ENCODE assay signal across 23 cellular contexts in the genomic region with DNA sequence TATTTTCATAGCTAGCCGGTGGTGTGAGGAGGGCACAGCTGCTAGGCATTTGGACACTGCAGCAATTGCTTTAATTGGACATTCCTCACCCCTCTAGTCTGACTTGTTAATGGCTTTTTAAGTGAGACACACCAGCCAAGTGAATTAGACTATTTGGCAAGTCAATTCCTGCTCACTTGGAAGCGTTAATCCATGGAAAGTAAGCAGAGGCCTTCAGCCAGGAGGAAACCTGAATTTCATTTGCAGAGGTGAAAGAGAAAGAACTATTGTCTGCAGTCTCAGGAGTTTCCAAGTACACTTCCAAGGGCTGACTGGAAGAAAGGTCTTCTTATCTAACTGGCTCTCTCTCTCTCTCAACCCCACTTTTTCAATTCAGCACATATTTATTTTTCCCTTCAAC.
DNase-seq lines count a peak whose midpoint lies in the region; ATAC-seq and TF ChIP-seq lines count a peak whose summit lies in the region.
"Had no signal": no experiment of that assay in that cellular context is flagged by ENCODE, and none has a peak within 500 bp of the region (broad histone marks: within the 10 kb centered on the region; RNA-seq: fewer than 3 reads in every experiment).

No MANE protein-coding gene starts in this region.

- H3K56ac ChIP-seq in H9 (ENCODE audit: insufficient read length, low read depth, low read length) = no peak overlapping the region

- H3K4me1 ChIP-seq in H9 (ENCODE audit: insufficient read depth, low read length) = peaks cover 10% of the 10 kb centered on the region; the same call in 1 of the 2 replicates
- peaks cover 71% of the 10 kb centered on the region for H3K4me1 ChIP-seq in Karpas-422 (ENCODE audit: low read length)
- peaks cover 15% of the 10 kb centered on the region for H3K4me1 ChIP-seq in endodermal cell (ENCODE audit: control insufficient read depth, insufficient read depth, low read length)
- peaks cover 8 to 21% of the 10 kb centered on the region in 2 donors for H3K4me1 ChIP-seq in neuronal stem cell (ENCODE audit: control insufficient read depth in 2 of 2, insufficient read depth in 1 of 2, low read depth in 1 of 2, low read length in 2 of 2)
- H3K4me1 ChIP-seq: right lobe of liver, vagina had no signal

- TF ChIP-seq CTCF in H9 (conservative IDR thresholded peaks at IDR 0.05) (no peak), endodermal cell (conservative IDR thresholded peaks at IDR 0.05) (no peak)

- no peaks in the 10 kb centered on the region for H3K27me3 ChIP-seq in H9 (ENCODE audit: insufficient read depth, low read length)
- H3K27me3 ChIP-seq in Karpas-422 (ENCODE audit: low read length) = no peaks in the 10 kb centered on the region
- no peaks in the 10 kb centered on the region for H3K27me3 ChIP-seq in endodermal cell (ENCODE audit: control insufficient read depth, insufficient read depth, low read length, poor library complexity, severe bottlenecking)
- no peaks in the 10 kb centered on the region for H3K27me3 ChIP-seq in neuronal stem cell (ENCODE audit: control insufficient read depth in 3 of 3, insufficient read depth in 3 of 3, low read depth in 1 of 3, low read length in 3 of 3)
- H3K27me3 ChIP-seq: right lobe of liver, vagina had no signal

- H3K23ac ChIP-seq in H9 (ENCODE audit: insufficient read length, low read depth, low read length) (no peak overlapping the region), neuronal stem cell (ENCODE audit: low read depth, low read length, poor library complexity) (no peak overlapping the region)

- H2AFZ ChIP-seq in H9 (ENCODE audit: low read length) (no peak overlapping the region), Karpas-422 (ENCODE audit: low read length) (0 out of 2 replicates have a peak overlapping the region, but pooled peaks have one; percentile 27), neuronal stem cell (ENCODE audit: low read length) (no peak overlapping the region)

- H3K4me3 ChIP-seq in Karpas-422 (ENCODE audit: low read length) (no peak overlapping the region), endodermal cell (ENCODE audit: low read length) (peak overlapping the region; percentile 7), neuronal stem cell (ENCODE audit: low read length in 2 of 2) (no peak overlapping the region)
- H3K4me3 ChIP-seq: right lobe of liver, thoracic aorta, vagina had no signal

- H3K4ac ChIP-seq in H9 (ENCODE audit: low read depth, low read length) = no peak overlapping the region
- no peak overlapping the region for H3K4ac ChIP-seq in neuronal stem cell (ENCODE audit: low read length)

- H2BK15ac ChIP-seq in H9 (ENCODE audit: low read depth, low read length) = no peak overlapping the region
- no peak overlapping the region for H2BK15ac ChIP-seq in neuronal stem cell (ENCODE audit: low read length)

- no peak overlapping the region for H2BK120ac ChIP-seq in H9 (ENCODE audit: low read depth, low read length, poor library complexity, severe bottlenecking)
- no peak overlapping the region for H2BK120ac ChIP-seq in neuronal stem cell (ENCODE audit: low read depth, low read length)

- no peak overlapping the region for H3K18ac ChIP-seq in H9 (ENCODE audit: insufficient read length, low read depth, low read length)
- no peak overlapping the region for H3K18ac ChIP-seq in neuronal stem cell (ENCODE audit: low read length)

- DNase-seq in H9 (no peak), Karpas-422 (no peak), endodermal cell (peak; percentile 46), neuronal stem cell (ENCODE audit: low spot score) (no peak), GF-D8 (lab: John Stamatoyannopoulos, UW) (no peak), ureter (ENCODE audit: low spot score) (no peak)
- DNase-seq: activated CD4-positive, alpha-beta T cell treated with anti-CD3 and anti-CD28 coated beads, Interleukin-2, amount 10 ng/mL, durations not matched to agents 7 days and 5 days; activated effector memory CD4-positive, alpha-beta T cell treated with Interleukin-2 at 50 U/mL for 16 hours; CD8-positive, alpha-beta memory T cell; DMS153; H7; NCI-H524; right lobe of liver; SIG-M5; stimulated activated CD4-positive, alpha-beta T cell treated with anti-CD3 and anti-CD28 coated beads, Interleukin-2, amount 100 ng/mL, for 48 hours; stimulated activated naive CD8-positive, alpha-beta T cell treated with anti-CD3 and anti-CD28 coated beads, Interleukin-15, amount 100 ng/mL, for 72 hours; T1000 had no signal

- H3K14ac ChIP-seq in H9 (ENCODE audit: insufficient read depth, low read length) (no peak overlapping the region), neuronal stem cell (ENCODE audit: low read length) (no peak overlapping the region)

- no peaks in the 10 kb centered on the region for H3K23me2 ChIP-seq in H9 (ENCODE audit: insufficient read length, low read depth, low read length, poor library complexity, severe bottlenecking)

- no peak for ATAC-seq in HG03565 (IDR thresholded peaks at IDR 0.05; ENCODE audit: unreplicated experiment)
- ATAC-seq: activated naive CD4-positive, alpha-beta T cell treated with anti-CD3 and anti-CD28 coated beads, Interleukin-2, amount 50 U/mL, for 72 hours; left lobe of liver; right lobe of liver; stimulated activated naive CD8-positive, alpha-beta T cell treated with anti-CD3 and anti-CD28 coated beads, Interleukin-15, amount 100 ng/mL, for 72 hours had no signal

- H3K27me3 Mint-ChIP-seq in H9 (ENCODE audit: low read depth) = no peaks in the 10 kb centered on the region
- no peaks in the 10 kb centered on the region for H3K27me3 Mint-ChIP-seq in endodermal cell (ENCODE audit: insufficient read depth)
- H3K27me3 Mint-ChIP-seq: activated CD4-positive, alpha-beta T cell treated with anti-CD3 and anti-CD28 coated beads, Interleukin-2, amount 10 ng/mL, durations not matched to agents 7 days and 5 days; IgD-negative memory B cell; stimulated activated naive CD8-positive, alpha-beta T cell treated with anti-CD3 and anti-CD28 coated beads, Interleukin-15, amount 100 ng/mL, for 72 hours had no signal

- H3K27ac ChIP-seq in H9 (ENCODE audit: insufficient read length, low read depth, low read length) (peak overlapping the region; percentile 32), Karpas-422 (ENCODE audit: low read length) (peak overlapping the region; percentile 16; the same call in 1 of the 2 replicates), endodermal cell (ENCODE audit: low read depth, low read length) (peak overlapping the region; percentile 16), neuronal stem cell (replicated peaks; ENCODE audit: low read length) (peak overlapping the region; percentile 30)
- H3K27ac ChIP-seq: right lobe of liver, thoracic aorta, vagina had no signal

- H3K4me1 Mint-ChIP-seq in H9 = peaks cover 57 to 63% of the 10 kb centered on the region in 2 experiments
- peaks cover 51% of the 10 kb centered on the region for H3K4me1 Mint-ChIP-seq in endodermal cell

- H2BK12ac ChIP-seq in H9 (ENCODE audit: insufficient read length, low read depth, low read length) (no peak overlapping the region), neuronal stem cell (ENCODE audit: low read length) (no peak overlapping the region)

- WGBS in H9 (ENCODE audit: extremely low coverage, insufficient read length, low lambda C conversion rate) = no CpG with 5 or more reads among the region's 2 CpGs
- WGBS in endodermal cell (ENCODE audit: insufficient coverage in 1 of 2, insufficient read length in 1 of 2), 2 experiments = 62 to 64% methylated on average over 2 of the region's 2 CpGs
- WGBS in neuronal stem cell (ENCODE audit: extremely low coverage in 2 of 2, insufficient read length in 2 of 2, insufficient replicate concordance in 1 of 2), 2 donors = no CpG with 5 or more reads among the region's 2 CpGs

- H3K9me3 Mint-ChIP-seq in H9 (peaks cover 2 to 3% of the 10 kb centered on the region in 2 experiments; a peak in 2 of 5 replicates), endodermal cell (no peaks in the 10 kb centered on the region)

- no peak overlapping the region for H2BK20ac ChIP-seq in H9 (ENCODE audit: low read depth, low read length, poor library complexity, severe bottlenecking)

- H2BK5ac ChIP-seq in H9 (ENCODE audit: insufficient read length, low read length) (no peak overlapping the region), neuronal stem cell (ENCODE audit: low read length) (no peak overlapping the region)

- no peaks in the 10 kb centered on the region for H3K79me2 ChIP-seq in H9 (ENCODE audit: insufficient read depth, low read length)
- no peaks in the 10 kb centered on the region for H3K79me2 ChIP-seq in Karpas-422 (ENCODE audit: low read length)

- no peak overlapping the region for H3K4me3 Mint-ChIP-seq in H9
- no peak overlapping the region for H3K4me3 Mint-ChIP-seq in endodermal cell
- H3K4me3 Mint-ChIP-seq: activated CD4-positive, alpha-beta T cell treated with anti-CD3 and anti-CD28 coated beads, Interleukin-2, amount 10 ng/mL, durations not matched to agents 7 days and 5 days; CD8-positive, alpha-beta memory T cell; IgD-negative memory B cell; stimulated activated naive CD8-positive, alpha-beta T cell treated with anti-CD3 and anti-CD28 coated beads, Interleukin-15, amount 100 ng/mL, for 72 hours had no signal

- H3K36me3 ChIP-seq in Karpas-422 (ENCODE audit: insufficient read depth, low read length) = no peaks in the 10 kb centered on the region
- no peaks in the 10 kb centered on the region for H3K36me3 ChIP-seq in endodermal cell (ENCODE audit: control insufficient read depth, insufficient read depth, low read length)
- H3K36me3 ChIP-seq in neuronal stem cell (replicated peaks in 1 of 2; ENCODE audit: control insufficient read depth in 2 of 2, insufficient read depth in 2 of 2, low read length in 2 of 2) = no peaks in the 10 kb centered on the region
- H3K36me3 ChIP-seq: right lobe of liver, thoracic aorta, vagina had no signal

- H4K91ac ChIP-seq in H9 (ENCODE audit: insufficient read length, low read depth, low read length) (no peak overlapping the region), neuronal stem cell (ENCODE audit: low read depth, low read length, poor library complexity) (no peak overlapping the region)

- H3K9me3 ChIP-seq in H9 (ENCODE audit: control insufficient read depth, low read depth, low read length) (no peaks in the 10 kb centered on the region), Karpas-422 (ENCODE audit: low read length) (no peaks in the 10 kb centered on the region), endodermal cell (ENCODE audit: control insufficient read depth, low read length) (no peaks in the 10 kb centered on the region), neuronal stem cell (replicated peaks in 1 of 2; ENCODE audit: control insufficient read depth in 2 of 2, insufficient read depth in 1 of 2, low read depth in 1 of 2, low read length in 2 of 2) (no peaks in the 10 kb centered on the region)
- H3K9me3 ChIP-seq: right lobe of liver, thoracic aorta, vagina had no signal

- H4K5ac ChIP-seq in H9 (ENCODE audit: insufficient read length, low read depth, low read length) = no peak overlapping the region

- H4K20me1 ChIP-seq in H9 (ENCODE audit: control insufficient read depth, insufficient read depth, insufficient read length) (no peaks in the 10 kb centered on the region), Karpas-422 (ENCODE audit: insufficient read depth, low read depth, low read length) (no peaks in the 10 kb centered on the region)

- H3K4me2 ChIP-seq in H9 (ENCODE audit: insufficient read depth, insufficient read length, low read length) (no peak overlapping the region), Karpas-422 (ENCODE audit: low read depth, low read length, poor library complexity, severe bottlenecking) (peak overlapping the region; percentile 30), neuronal stem cell (ENCODE audit: insufficient read depth, low read length, poor library complexity, severe bottlenecking) (no peak overlapping the region)

- H4K8ac ChIP-seq in H9 (replicated peaks; ENCODE audit: insufficient read length, low read depth, low read length) = no peak overlapping the region
- H4K8ac ChIP-seq in neuronal stem cell (ENCODE audit: low read depth, low read length) = no peak overlapping the region

- no peak overlapping the region for H2AK5ac ChIP-seq in H9 (ENCODE audit: insufficient read length, low read length)
- H2AK5ac ChIP-seq in neuronal stem cell (ENCODE audit: low read depth, low read length) = no peak overlapping the region

- no peaks in the 10 kb centered on the region for H3K9me2 ChIP-seq in Karpas-422 (replicated peaks; ENCODE audit: insufficient read depth, low read length)

- H3K79me1 ChIP-seq in H9 (ENCODE audit: insufficient read depth, low read depth, low read length, poor library complexity, severe bottlenecking) = no peaks in the 10 kb centered on the region
- no peaks in the 10 kb centered on the region for H3K79me1 ChIP-seq in neuronal stem cell (ENCODE audit: low read depth, low read length)

- peaks cover 0 to 6% (median 0%) of the 10 kb centered on the region in 3 experiments; a peak in 2 of 7 replicates for H3K36me3 Mint-ChIP-seq in H9 (ENCODE audit: insufficient read depth in 1 of 3, low read depth in 3 of 3)
- H3K36me3 Mint-ChIP-seq in endodermal cell (ENCODE audit: low read depth) = no peaks in the 10 kb centered on the region
- H3K36me3 Mint-ChIP-seq: CD8-positive, alpha-beta memory T cell; IgD-negative memory B cell had no signal

- H3K9ac ChIP-seq in H9 (ENCODE audit: extremely low read depth, insufficient read length, low read length) (no peak overlapping the region), Karpas-422 (ENCODE audit: low read length) (peak overlapping the region; percentile 8; the same call in 1 of the 2 replicates), endodermal cell (ENCODE audit: extremely low read depth, low read length, poor library complexity, severe bottlenecking) (no peak overlapping the region), neuronal stem cell (ENCODE audit: low read depth, low read length, poor library complexity) (no peak overlapping the region)

- H3K27ac Mint-ChIP-seq in H9 = peak overlapping the region; percentile 17 to 76 (median 55); a peak in 5 of 7 replicates
- H3K27ac Mint-ChIP-seq in endodermal cell = peak overlapping the region; percentile 15
- H3K27ac Mint-ChIP-seq: activated CD4-positive, alpha-beta T cell treated with anti-CD3 and anti-CD28 coated beads, Interleukin-2, amount 10 ng/mL, durations not matched to agents 7 days and 5 days; activated naive CD4-positive, alpha-beta T cell treated with anti-CD3 and anti-CD28 coated beads, Interleukin-2, amount 50 U/mL, for 72 hours; IgD-negative memory B cell; stimulated activated naive CD8-positive, alpha-beta T cell treated with anti-CD3 and anti-CD28 coated beads, Interleukin-15, amount 100 ng/mL, for 72 hours had no signal

- H3T11ph ChIP-seq in H9 (ENCODE audit: low read length) = no peak overlapping the region
